ENCODE assay signal across 19 cellular contexts in genomic region chr22:24418786-24419479, GRCh38. TPM values are rescaled to one million over a fixed set of nuclear protein-coding genes. Genes with fewer than 3 reads are reported as not detected.
DNase-seq lines count a peak whose midpoint lies in the region; ATAC-seq, FAIRE-seq and TF ChIP-seq lines count a peak whose summit lies in the region.
"Had no signal": no experiment of that assay in that cellular context is flagged by ENCODE, and none has a peak within 500 bp of the region (broad histone marks: within the 10 kb centered on the region; RNA-seq: fewer than 3 reads in every experiment).

No MANE protein-coding gene starts in this region.

- H3K4me2 ChIP-seq in K562 (ENCODE audit: insufficient read depth, low read length), result no peak overlapping the region
- H3K4me2 ChIP-seq in osteoblast (ENCODE audit: insufficient read depth, low read length), result no peak overlapping the region

- no peak for TF ChIP-seq POLR2A in K562 (conservative IDR thresholded peaks at IDR 0.05)

- no peaks in the 10 kb centered on the region for H3K36me3 Mint-ChIP-seq in activated naive CD4-positive, alpha-beta T cell treated with anti-CD3 and anti-CD28 coated beads, Interleukin-2, amount 50 U/mL, for 72 hours
- H3K36me3 Mint-ChIP-seq: activated naive CD8-positive, alpha-beta T cell; natural killer cell had no signal

- H3K27me3 ChIP-seq in K562 (ENCODE audit: control insufficient read depth in 2 of 2, insufficient read depth in 2 of 2, low read length in 2 of 2), result no peaks in the 10 kb centered on the region
- H3K27me3 ChIP-seq in osteoblast (ENCODE audit: insufficient read depth, low read length), result peaks cover 3% of the 10 kb centered on the region

- H3K9me3 ChIP-seq in K562 (replicated peaks; ENCODE audit: control insufficient read depth, insufficient read depth, low read depth, low read length), result no peaks in the 10 kb centered on the region
- H3K9me3 ChIP-seq in osteoblast (ENCODE audit: low read depth, low read length), result no peaks in the 10 kb centered on the region

- no peak for DNase-seq in activated naive CD4-positive, alpha-beta T cell treated with anti-CD3 and anti-CD28 coated beads, Interleukin-2, amount 50 U/mL, for 72 hours (ENCODE audit: low spot score in 2 of 2)
- DNase-seq in activated naive CD4-positive, alpha-beta T cell treated with Interleukin-2 at 50 U/mL for 16 hours, result no peak
- DNase-seq in NCI-H146 treated with DMSO at 0.1 percent for 48 hours (lab: John Stamatoyannopoulos, UW; ENCODE audit: unreplicated experiment), result peak; percentile 67
- no peak for DNase-seq in K562 (ENCODE audit: extremely low read depth in 1 of 4, low spot score in 3 of 4)
- peak; percentile 82 for DNase-seq in osteoblast (ENCODE audit: insufficient read length, low spot score, missing footprints)
- DNase-seq in T-helper 2 cell, result no peak
- DNase-seq: activated CD4-positive, alpha-beta T cell treated with anti-CD3 and anti-CD28 coated beads for 48 hours; central memory CD4-positive, alpha-beta T cell; foreskin melanocyte; natural killer cell; NCI-H1694 treated with DMSO at 0.1 percent for 48 hours; NCI-H774; RPMI8226; stimulated activated naive CD8-positive, alpha-beta T cell treated with anti-CD3 and anti-CD28 coated beads, Interleukin-15, amount 100 ng/mL, for 72 hours had no signal

- TF ChIP-seq RAD21 in K562 (CRISPR knock-in tag; conservative IDR thresholded peaks at IDR 0.05 in 1 of 2, IDR thresholded peaks at IDR 0.05 in 1 of 2), result no peak

- POLR2A ChIA-PET in K562 (lab: Yijun Ruan, JAX), result interaction anchor here (0.5 to 1.0 kb wide), 2 partner anchors 12 to 17 kb away, joined by 3 read pairs; no protein-coding TSS in a partner anchor

- H3K4me3 ChIP-seq in K562, result no peak overlapping the region
- no peak overlapping the region for H3K4me3 ChIP-seq in osteoblast (ENCODE audit: insufficient read depth, low read length)

- H3K9me1 ChIP-seq in K562 (ENCODE audit: control insufficient read depth, insufficient read depth, low read length), result no peaks in the 10 kb centered on the region

- H2AFZ ChIP-seq in K562 (ENCODE audit: low read depth, low read length) (no peak overlapping the region), osteoblast (ENCODE audit: low read length) (no peak overlapping the region)

- intact Hi-C loops in K562 (cut with micrococcal nuclease), result no loop called here

- TF ChIP-seq EP300 in K562 (IDR thresholded peaks at IDR 0.05; ENCODE audit: low read length), result no peak

- H3K9ac ChIP-seq in K562 (ENCODE audit: insufficient read depth in 1 of 2, low read depth in 2 of 2, low read length in 2 of 2), result no peak overlapping the region; a peak in 1 of 4 replicates

- no peaks in the 10 kb centered on the region for H3K9me3 Mint-ChIP-seq in activated naive CD4-positive, alpha-beta T cell treated with anti-CD3 and anti-CD28 coated beads, Interleukin-2, amount 50 U/mL, for 72 hours
- H3K9me3 Mint-ChIP-seq: natural killer cell; stimulated activated naive CD8-positive, alpha-beta T cell treated with anti-CD3 and anti-CD28 coated beads, Interleukin-15, amount 100 ng/mL, for 72 hours had no signal

- H3K4me1 ChIP-seq in K562 (replicated peaks in 1 of 2; ENCODE audit: control insufficient read depth in 2 of 2, insufficient read depth in 2 of 2, low read length in 2 of 2) (peaks cover 0 to 16% of the 10 kb centered on the region in 2 experiments; a peak in 2 of 5 replicates), osteoblast (ENCODE audit: insufficient read depth, low read length) (no peaks in the 10 kb centered on the region)

- H3K79me2 ChIP-seq in K562 (ENCODE audit: control insufficient read depth, insufficient read depth, low read length), result no peaks in the 10 kb centered on the region
- H3K79me2 ChIP-seq in osteoblast (ENCODE audit: insufficient read depth, low read length), result no peaks in the 10 kb centered on the region

- no TSS peak for BruUV-seq in K562 (replicated peaks; lab: Mats Ljungman, UMichigan)

- FAIRE-seq in K562 (lab: Jason Lieb, UNC), result no peak
- FAIRE-seq: GM18507, GM19239 had no signal

- H4K20me1 ChIP-seq in K562 (replicated peaks; ENCODE audit: control insufficient read depth, insufficient read depth, low read length) (peaks cover 3% of the 10 kb centered on the region; the same call in 1 of the 2 replicates), osteoblast (ENCODE audit: insufficient read depth, low read length) (peaks cover 8% of the 10 kb centered on the region)

- H3K27ac ChIP-seq in K562 (ENCODE audit: extremely low read depth, low read depth, low read length), result no peak overlapping the region
- H3K27ac ChIP-seq in osteoblast (ENCODE audit: low read depth, low read length), result no peak overlapping the region

- H3K36me3 ChIP-seq in K562 (ENCODE audit: control insufficient read depth, insufficient read depth, low read length) (peaks cover 19% of the 10 kb centered on the region; the same call in 1 of the 3 replicates), osteoblast (ENCODE audit: insufficient read depth, low read length) (peaks cover 22% of the 10 kb centered on the region)

- CTCF ChIA-PET in K562 (lab: Yijun Ruan, JAX; ENCODE audit: low intra/inter-chr PET ratio), result interaction anchor here (0.7 kb wide), 1 partner anchor 94 kb away, joined by 3 read pairs; no protein-coding TSS in a partner anchor

- ATAC-seq in activated naive CD4-positive, alpha-beta T cell treated with anti-CD3 and anti-CD28 coated beads, Interleukin-2, amount 50 U/mL, for 72 hours, result no peak
- ATAC-seq in K562, result no peak
- no peak for ATAC-seq in GM21717 (IDR thresholded peaks at IDR 0.05; ENCODE audit: unreplicated experiment)
- no peak for ATAC-seq in GM21381 (IDR thresholded peaks at IDR 0.05; ENCODE audit: unreplicated experiment)
- ATAC-seq: natural killer cell; stimulated activated naive CD8-positive, alpha-beta T cell treated with anti-CD3 and anti-CD28 coated beads, Interleukin-15, amount 100 ng/mL, for 72 hours had no signal

- H3K27ac Mint-ChIP-seq in activated naive CD4-positive, alpha-beta T cell treated with anti-CD3 and anti-CD28 coated beads, Interleukin-2, amount 50 U/mL, for 72 hours, result peak overlapping the region; percentile 50 to 75
- H3K27ac Mint-ChIP-seq: activated naive CD8-positive, alpha-beta T cell; natural killer cell had no signal

- TF ChIP-seq CTCF in K562 (IDR thresholded peaks at IDR 0.05 in 2 of 3, conservative IDR thresholded peaks at IDR 0.05 in 1 of 3; ENCODE audit: insufficient read depth in 2 of 3, low read depth in 1 of 3, low read length in 3 of 3) (no peak), osteoblast (IDR thresholded peaks at IDR 0.05; ENCODE audit: extremely low read depth, low read depth, low read length) (no peak)

- 58% methylated on average over 12 of the region's 16 CpGs for WGBS in K562 (ENCODE audit: insufficient coverage, low coverage, missing lambda C conversion rate)

- in situ Hi-C loops in K562 (cut with MboI), result loop anchor here (5.0 to 10.0 kb wide), 2 partner anchors 93 to 356 kb away; partner anchors contain the start of gene PIWIL3

TF ChIP-seq in K562, 482 proteins besides CTCF, POLR2A, EP300 and RAD21:
- TF ChIP-seq PYGO2 (tag; IDR thresholded peaks at IDR 0.05) (no peak), POLR2G (IDR thresholded peaks at IDR 0.05; ENCODE audit: low read depth, low read length) (peak; percentile 53)

RNA-seq across cellular contexts. Expression of gene ADORA2A, which starts 8.5 kb away (rescaled TPM):
- total RNA-seq in activated naive CD4-positive, alpha-beta T cell treated with anti-CD3 and anti-CD28 coated beads, Interleukin-2, amount 50 U/mL, for 72 hours, result 10 to 100 TPM; 33.8 to 34.4 TPM
- total RNA-seq in K562 (2011; cell fraction: chromatin; rRNA removed; ENCODE audit: low replicate concordance), result 4.8 and 9.2 TPM in 2 replicates
- total RNA-seq in K562 (2011; cell fraction: nucleolus; rRNA removed), result 3.6 and 5.2 TPM in 2 replicates
- total RNA-seq in K562 (2011; cell fraction: nucleoplasm; rRNA removed), result 5.9 and 6.1 TPM in 2 replicates
- total RNA-seq in K562 (2014; rRNA removed) (0.61 and 2.1 TPM in 2 replicates), K562 (2014; rRNA removed; fragmentation: Illumina TruSeq; extraction: Trizol) (0.15 and 0.29 TPM in 2 replicates), K562 (2015; rRNA removed; fragmentation: Illumina TruSeq; extraction: Trizol) (0.53 and 0.80 TPM in 2 replicates), K562 (2021) (0.66 and 0.98 TPM in 2 replicates), osteoblast (0.72 and 1.2 TPM in 2 replicates)
- polyA plus RNA-seq in K562 (2011; rRNA removed) (0.49 and 1.2 TPM in 2 replicates), K562 (2014; fragmentation: Illumina TruSeq; extraction: Trizol) (0.58 and 0.65 TPM in 2 replicates), K562 (2014; fragmentation: Nextera tagmentation; extraction: Ambion mirVana) (not detected), K562 (2014; rRNA removed) (0.54 and 1.2 TPM in 2 replicates)
- polyA plus RNA-seq in K562 (2011; cell fraction: cytosol; rRNA removed), result 2.1 and 2.8 TPM in 2 replicates
- 3.2 and 3.4 TPM in 2 replicates for polyA plus RNA-seq in K562 (2011; cell fraction: nucleus; rRNA removed)
- polyA plus RNA-seq in K562 (2012), result 0.90 and 2.1 TPM in 2 replicates
- 1.3 and 2.9 TPM in 2 replicates for polyA minus RNA-seq in K562 (2011; rRNA and poly(A)+ RNA removed)
- polyA minus RNA-seq in K562 (2011; cell fraction: cytosol; rRNA and poly(A)+ RNA removed), result 2.2 TPM in 1 of 2 replicates, not detected in the other
- polyA minus RNA-seq in K562 (2011; cell fraction: nucleus; rRNA and poly(A)+ RNA removed), result 1.5 and 3.7 TPM in 2 replicates

Comparison
In these comparisons a context has a peak if more than half of its experiments do, and no peak if none do; other contexts are left out.
1. DNase-seq: peak in NCI-H146 treated with DMSO at 0.1 percent for 48 hours (single experiment) and osteoblast (single experiment); none in activated naive CD4-positive, alpha-beta T cell treated with anti-CD3 and anti-CD28 coated beads, Interleukin-2, amount 50 U/mL, for 72 hours (0 of 2), activated naive CD4-positive, alpha-beta T cell treated with Interleukin-2 at 50 U/mL for 16 hours (single experiment), K562 (0 of 4) and T-helper 2 cell (0 of 5).